3 cellular contexts compared by ENCODE assay signal in the genomic region with DNA sequence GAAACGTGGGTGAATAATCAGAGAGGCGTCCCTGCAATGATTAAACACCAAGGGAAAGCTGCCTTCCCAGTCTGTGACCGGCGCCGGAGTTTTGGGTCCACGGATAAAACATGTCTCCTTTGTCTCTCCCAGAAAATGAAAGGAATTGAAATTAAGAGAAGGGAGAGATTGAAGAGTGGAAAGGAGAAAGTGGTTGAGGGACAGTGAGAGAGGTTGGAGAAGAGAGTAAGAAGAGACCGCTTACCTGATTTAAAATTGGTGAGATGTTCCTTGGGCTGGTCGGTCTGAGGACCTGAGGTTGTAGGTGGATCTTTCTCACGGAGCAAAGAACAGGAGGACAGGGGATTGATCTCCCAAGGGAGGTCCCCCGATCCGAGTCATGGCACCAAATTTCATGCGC. TPM values are rescaled to one million over a fixed set of nuclear protein-coding genes. Genes with fewer than 3 reads are reported as not detected.
"Had no signal": no experiment of that assay in that cellular context is flagged by ENCODE, and none has a peak within 500 bp of the region (broad histone marks: within the 10 kb centered on the region; RNA-seq: fewer than 3 reads in every experiment).

No MANE protein-coding gene starts in this region.

RNA-seq across cellular contexts. Expression of a gene that starts 24.9 kb away (rescaled TPM):
- total RNA-seq: LHCN-M2, NCI-H460 had no signal

RNA-seq across cellular contexts. Expression of a gene that starts 59.2 kb away (rescaled TPM):
- total RNA-seq: LHCN-M2, MCF 10A, NCI-H460 had no signal
